In the genomic region with DNA sequence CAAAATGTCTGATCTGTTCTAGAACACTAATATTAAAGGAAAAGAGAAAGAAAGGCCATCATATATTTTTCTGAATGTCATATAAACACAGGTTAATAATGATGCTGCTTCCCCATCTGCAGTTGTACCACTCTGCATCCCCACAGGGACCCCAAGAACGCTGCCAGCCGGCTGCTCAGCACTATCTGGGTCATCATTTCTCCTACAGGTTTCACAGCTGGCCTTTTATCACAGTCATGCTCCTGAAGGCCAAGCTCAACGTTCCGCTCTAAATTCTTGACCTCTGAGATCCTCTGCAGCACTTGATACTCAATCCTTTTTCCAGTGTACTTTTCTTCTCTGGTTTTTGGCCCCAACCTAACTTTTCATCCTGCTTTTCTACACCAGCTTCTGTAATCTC, we compare ENCODE assay signal across 11 cellular contexts. TPM values are rescaled to one million over a fixed set of nuclear protein-coding genes. Genes with fewer than 3 reads are reported as not detected.
A peak's percentile ranks its signal among the peaks of the same experiment; 100 is the strongest.
DNase-seq lines count a peak whose midpoint lies in the region; ATAC-seq and TF ChIP-seq lines count a peak whose summit lies in the region.
"Had no signal": no experiment of that assay in that cellular context is flagged by ENCODE, and none has a peak within 500 bp of the region (broad histone marks: within the 10 kb centered on the region; RNA-seq: fewer than 3 reads in every experiment).

No MANE protein-coding gene starts in this region.

- H3K9me3 Mint-ChIP-seq in mesothelial cell of epicardium, result no peaks in the 10 kb centered on the region

- no peak for TF ChIP-seq EP300 in transverse colon (IDR thresholded peaks at IDR 0.05; ENCODE audit: low read depth)

- H3K27me3 ChIP-seq in cardiac muscle cell (no peaks in the 10 kb centered on the region), transverse colon (no peaks in the 10 kb centered on the region), BE2C (no peaks in the 10 kb centered on the region), prostate gland (replicated peaks; ENCODE audit: insufficient read depth) (no peaks in the 10 kb centered on the region)

- H3K4me3 ChIP-seq in cardiac muscle cell, result no peak overlapping the region
- no peak overlapping the region for H3K4me3 ChIP-seq in transverse colon
- no peak overlapping the region for H3K4me3 ChIP-seq in BE2C (ENCODE audit: low read depth, low read length)
- H3K4me3 ChIP-seq in prostate gland, result no peak overlapping the region

- DNase-seq in cardiac muscle cell (ENCODE audit: low read depth in 1 of 2, low spot score in 1 of 2) (no peak), Right ventricle myocardium superior (no peak), mesothelial cell of epicardium (ENCODE audit: low spot score in 2 of 2, unreplicated experiment in 2 of 2) (no peak), transverse colon (no peak), SHP77 treated with DMSO at 0.1 percent for 48 hours (lab: John Stamatoyannopoulos, UW) (no peak), BE2C (no peak), prostate gland (ENCODE audit: low spot score) (no peak)
- DNase-seq: NCI-H1436 treated with DMSO at 0.1 percent for 48 hours; stimulated activated CD4-positive, alpha-beta T cell treated with anti-CD3 and anti-CD28 coated beads, Interleukin-1b, Interleukin-23, amount 100 ng/mL, for 48 hours had no signal

- ATAC-seq in Right ventricle myocardium superior (ENCODE audit: poor library complexity), result no peak

- in situ Hi-C loops in transverse colon (cut with MboI; ENCODE audit: low pct_ligation_motif_present in 1 of 4, low pct_unique_long_range_greater_than_20kb in 1 of 4, low sequenced_read_pairs in 3 of 4), result loop anchor here in 1 of 4 donors (10.0 kb wide), 1 partner anchor 59 kb away; a partner anchor contains a TSS

- H3K36me3 ChIP-seq in cardiac muscle cell (peaks cover 42% of the 10 kb centered on the region), transverse colon (peaks cover 0 to 36% (median 16%) of the 10 kb centered on the region in 4 donors), BE2C (peaks cover 35% of the 10 kb centered on the region), prostate gland (no peaks in the 10 kb centered on the region)

- H3K27me3 Mint-ChIP-seq in mesothelial cell of epicardium (ENCODE audit: low read depth), result no peaks in the 10 kb centered on the region

- H3K27ac ChIP-seq in cardiac muscle cell (peak overlapping the region; percentile 50), adipose tissue (ENCODE audit: low read depth, low read length) (peak overlapping the region; percentile 90), transverse colon (peak overlapping the region; percentile 49 to 78 (median 60)), prostate gland (peak overlapping the region in 1 of 2 donors; percentile 25)

- peaks cover 8% of the 10 kb centered on the region for H3K4me1 ChIP-seq in cardiac muscle cell (ENCODE audit: low read depth)
- peaks cover 0 to 18% (median 9%) of the 10 kb centered on the region in 4 donors for H3K4me1 ChIP-seq in transverse colon
- no peaks in the 10 kb centered on the region; the same call in none of the 2 replicates for H3K4me1 ChIP-seq in BE2C
- H3K4me1 ChIP-seq in prostate gland (replicated peaks), result peaks cover 3% of the 10 kb centered on the region

- TF ChIP-seq POLR2A in transverse colon (IDR thresholded peaks at IDR 0.05), result no peak
- TF ChIP-seq POLR2A in prostate gland (IDR thresholded peaks at IDR 0.05), result no peak

- peaks cover 33% of the 10 kb centered on the region for H3K4me1 Mint-ChIP-seq in mesothelial cell of epicardium

- H3K36me3 Mint-ChIP-seq in mesothelial cell of epicardium, result peaks cover 12% of the 10 kb centered on the region

- 42 to 68% (median 62%) methylated on average over 4 of the region's 4 CpGs for WGBS in adipose tissue, 3 donors
- 66 to 71% methylated on average over 2 to 4 of the region's 4 CpGs for WGBS in transverse colon (ENCODE audit: low coverage in 1 of 2), 2 donors
- 87% methylated on average over 4 of the region's 4 CpGs for WGBS in prostate gland

- H3K9me3 ChIP-seq in cardiac muscle cell (ENCODE audit: low read depth) (no peaks in the 10 kb centered on the region), transverse colon (no peaks in the 10 kb centered on the region), BE2C (no peaks in the 10 kb centered on the region), prostate gland (no peaks in the 10 kb centered on the region)

- H3K27ac Mint-ChIP-seq in mesothelial cell of epicardium, result peak overlapping the region; percentile 5

- TF ChIP-seq CTCF in cardiac muscle cell (IDR thresholded peaks at IDR 0.05; ENCODE audit: low read depth, low read length) (no peak), mesothelial cell of epicardium (IDR thresholded peaks at IDR 0.05; ENCODE audit: unreplicated experiment) (no peak), transverse colon (IDR thresholded peaks at IDR 0.05) (no peak), BE2C (IDR thresholded peaks at IDR 0.05; ENCODE audit: low read depth, low read length) (no peak), prostate gland (IDR thresholded peaks at IDR 0.05) (no peak)

- intact Hi-C loops in Right ventricle myocardium superior (cut with DNase I) (no loop called here), transverse colon (cut with DNase I; ENCODE audit: low total_unique reads) (no loop called here), prostate gland (cut with DNase I) (no loop called here)

- no peak overlapping the region for H3K4me3 Mint-ChIP-seq in mesothelial cell of epicardium

RNA-seq across cellular contexts. Expression of a gene that starts 4.8 kb away (rescaled TPM):
- total RNA-seq in cardiac muscle cell (39.1 and 95.8 TPM in 2 replicates), Right ventricle myocardium superior (13.0 TPM), mesothelial cell of epicardium (41.4 to 47.6 TPM (median 42.9 TPM) in 3 replicates), transverse colon (10 to 100 TPM; 31.1 to 81.5 (median 57.1) TPM), prostate gland (10 to 100 TPM; 30.9 to 36.8 TPM)
- polyA plus RNA-seq in cardiac muscle cell (73.8 and 182 TPM in 2 replicates), adipose tissue (10 to 100 TPM; 15.9 to 54.2 (median 49.9) TPM)
- polyA plus RNA-seq in BE2C (2012; ENCODE audit: insufficient read depth, insufficient read length, low read depth), result 30.6 TPM

RNA-seq across cellular contexts. Expression of a gene that starts 12.0 kb away (rescaled TPM):
- total RNA-seq in cardiac muscle cell (13.0 and 14.6 TPM in 2 replicates), Right ventricle myocardium superior (28.0 TPM), mesothelial cell of epicardium (20.3 to 21.1 TPM (median 20.8 TPM) in 3 replicates), transverse colon (10 to 100 TPM; 14.5 to 22.1 (median 19.7) TPM), prostate gland (10 to 100 TPM; 11.9 to 22.8 TPM)
- polyA plus RNA-seq in cardiac muscle cell (15.7 and 16.7 TPM in 2 replicates), adipose tissue (1 to 10 TPM; 4.2 to 7.6 (median 7.5) TPM)
- 17.2 TPM for polyA plus RNA-seq in BE2C (2012; ENCODE audit: insufficient read depth, insufficient read length, low read depth)

RNA-seq across cellular contexts. Expression of a gene that starts 18.5 kb away (rescaled TPM):
- total RNA-seq in cardiac muscle cell, result not detected in 2 replicates
- 0.20 TPM in 1 of 2 replicates, not detected in the other for polyA plus RNA-seq in cardiac muscle cell
- total RNA-seq in Right ventricle myocardium superior, result 0.16 TPM
- polyA plus RNA-seq in adipose tissue, result under 1 TPM in 1 of 3 donors, not detected in 2; 0.07 TPM
- total RNA-seq in mesothelial cell of epicardium, result not detected in 3 replicates
- total RNA-seq in transverse colon, result not detected
- polyA plus RNA-seq in BE2C (2012; ENCODE audit: insufficient read depth, insufficient read length, low read depth), result not detected
- total RNA-seq in prostate gland, result not detected
- polyA plus RNA-seq: BJ had no signal

RNA-seq across cellular contexts. Expression of a gene that starts 55.9 kb away (rescaled TPM):
- 34.4 and 49.7 TPM in 2 replicates for total RNA-seq in cardiac muscle cell
- polyA plus RNA-seq in cardiac muscle cell, result 42.1 and 51.2 TPM in 2 replicates
- 24.7 TPM for total RNA-seq in Right ventricle myocardium superior
- 10 to 100 TPM; 17.3 to 52.3 (median 23.1) TPM for polyA plus RNA-seq in adipose tissue
- 66.3 to 68.5 TPM (median 67.5 TPM) in 3 replicates for total RNA-seq in mesothelial cell of epicardium
- total RNA-seq in transverse colon, result 10 to 100 TPM in 3 of 4 donors, 1 to 10 TPM in 1; 9.4 to 25.4 (median 17.1) TPM
- 153 TPM for polyA plus RNA-seq in BE2C (2012; ENCODE audit: insufficient read depth, insufficient read length, low read depth)
- 10 to 100 TPM; 15.6 to 39.9 TPM for total RNA-seq in prostate gland
